Comparison of ENCODE assay signal across 16 cellular contexts in genomic region chr4:94216394-94216793, GRCh38. TPM values are rescaled to one million over a fixed set of nuclear protein-coding genes. Genes with fewer than 3 reads are reported as not detected.
DNase-seq lines count a peak whose midpoint lies in the region; ATAC-seq lines count a peak whose summit lies in the region.
"Had no signal": no experiment of that assay in that cellular context is flagged by ENCODE, and none has a peak within 500 bp of the region (broad histone marks: within the 10 kb centered on the region; RNA-seq: fewer than 3 reads in every experiment).

No MANE protein-coding gene starts in this region.

- no peak overlapping the region for H3K9ac ChIP-seq in mesenchymal stem cell (ENCODE audit: low read length)

- H2AFZ ChIP-seq in mesenchymal stem cell (ENCODE audit: low read depth, low read length), result no peak overlapping the region

- no peak overlapping the region for H2BK15ac ChIP-seq in mesenchymal stem cell (ENCODE audit: low read depth, poor library complexity, severe bottlenecking)

- no peaks in the 10 kb centered on the region for H3K9me3 ChIP-seq in mesenchymal stem cell (ENCODE audit: control insufficient read depth, low read length)
- H3K9me3 ChIP-seq: BE2C, MG63, Peyer's patch had no signal

- POLR2A ChIA-PET in activated CD8-positive, alpha-beta T cell treated with anti-CD3 and anti-CD28 coated beads, Interleukin-2, amount 10 ng/mL, durations not matched to agents 7 days and 5 days (lab: Charles Lee), result no interaction called here

- H3K79me1 ChIP-seq in mesenchymal stem cell (replicated peaks; ENCODE audit: low read length, poor library complexity, severe bottlenecking), result peaks cover 13% of the 10 kb centered on the region

- H3K9me3 Mint-ChIP-seq in activated T-cell treated with anti-CD3 and anti-CD28 coated beads, Interleukin-2, amount 50 U/mL, for 72 hours, result peaks cover 0 to 3% of the 10 kb centered on the region in 2 donors
- no peaks in the 10 kb centered on the region for H3K9me3 Mint-ChIP-seq in activated T-cell treated with anti-CD3 and anti-CD28 coated beads, Interleukin-2, amount 50 U/mL, for 24 hours
- H3K9me3 Mint-ChIP-seq in activated CD8-positive, alpha-beta T cell treated with anti-CD3 and anti-CD28 coated beads, Interleukin-2, amount 10 ng/mL, durations not matched to agents 7 days and 5 days (ENCODE audit: insufficient read depth), result no peaks in the 10 kb centered on the region
- no peaks in the 10 kb centered on the region for H3K9me3 Mint-ChIP-seq in stimulated activated effector memory CD8-positive, alpha-beta T cell treated with anti-CD3 and anti-CD28 coated beads, Interleukin-12 subunit alpha, Interleukin-12 subunit beta, amount 100 ng/mL, for 72 hours

- CTCF ChIA-PET in activated CD8-positive, alpha-beta T cell treated with anti-CD3 and anti-CD28 coated beads, Interleukin-2, amount 10 ng/mL, durations not matched to agents 7 days and 5 days (lab: Charles Lee), result interaction anchor here (0.8 to 0.9 kb wide), 2 partner anchors 30 to 32 kb away, joined by 3 to 4 read pairs; no protein-coding TSS in a partner anchor

- no peak overlapping the region for H2BK120ac ChIP-seq in mesenchymal stem cell (ENCODE audit: low read depth, low read length)

- no peak overlapping the region for H3K18ac ChIP-seq in mesenchymal stem cell (ENCODE audit: low read depth in 1 of 2, low read length in 2 of 2)

- H4K91ac ChIP-seq in mesenchymal stem cell (ENCODE audit: low read length), result no peak overlapping the region

- H3K4me2 ChIP-seq in mesenchymal stem cell (ENCODE audit: low read length, poor library complexity, severe bottlenecking), result no peak overlapping the region

- H2AK5ac ChIP-seq in mesenchymal stem cell (ENCODE audit: low read length, severe bottlenecking), result no peak overlapping the region

- WGBS in mesenchymal stem cell, result 100% methylated on average over 3 of the region's 3 CpGs

- no peak overlapping the region for H3K27ac ChIP-seq in mesenchymal stem cell (ENCODE audit: low read length, poor library complexity, severe bottlenecking)
- H3K27ac ChIP-seq: Peyer's patch had no signal

- peaks cover 24 to 43% of the 10 kb centered on the region in 2 donors for H3K36me3 Mint-ChIP-seq in activated T-cell treated with anti-CD3 and anti-CD28 coated beads, Interleukin-2, amount 50 U/mL, for 72 hours (ENCODE audit: insufficient read depth in 2 of 2)
- peaks cover 94% of the 10 kb centered on the region for H3K36me3 Mint-ChIP-seq in activated T-cell treated with anti-CD3 and anti-CD28 coated beads, Interleukin-2, amount 50 U/mL, for 24 hours (ENCODE audit: low read depth)
- peaks cover 65% of the 10 kb centered on the region for H3K36me3 Mint-ChIP-seq in activated CD8-positive, alpha-beta T cell treated with anti-CD3 and anti-CD28 coated beads, Interleukin-2, amount 10 ng/mL, durations not matched to agents 7 days and 5 days (ENCODE audit: low read depth)
- peaks cover 95% of the 10 kb centered on the region for H3K36me3 Mint-ChIP-seq in stimulated activated effector memory CD8-positive, alpha-beta T cell treated with anti-CD3 and anti-CD28 coated beads, Interleukin-12 subunit alpha, Interleukin-12 subunit beta, amount 100 ng/mL, for 72 hours

- no peaks in the 10 kb centered on the region for H3K4me1 ChIP-seq in mesenchymal stem cell (ENCODE audit: control insufficient read depth, insufficient read depth, low read depth, low read length)
- H3K4me1 ChIP-seq: BE2C, Peyer's patch had no signal

- peak overlapping the region in 1 of 2 donors; percentile 67 for H3K4me3 Mint-ChIP-seq in activated T-cell treated with anti-CD3 and anti-CD28 coated beads, Interleukin-2, amount 50 U/mL, for 72 hours
- H3K4me3 Mint-ChIP-seq in activated T-cell treated with anti-CD3 and anti-CD28 coated beads, Interleukin-2, amount 50 U/mL, for 24 hours, result no peak overlapping the region
- H3K4me3 Mint-ChIP-seq in activated CD8-positive, alpha-beta T cell treated with anti-CD3 and anti-CD28 coated beads, Interleukin-2, amount 10 ng/mL, durations not matched to agents 7 days and 5 days, result no peak overlapping the region
- peak overlapping the region; percentile 9 for H3K4me3 Mint-ChIP-seq in stimulated activated effector memory CD8-positive, alpha-beta T cell treated with anti-CD3 and anti-CD28 coated beads, Interleukin-12 subunit alpha, Interleukin-12 subunit beta, amount 100 ng/mL, for 72 hours

- H3K23ac ChIP-seq in mesenchymal stem cell (ENCODE audit: low read length in 2 of 2), result no peak overlapping the region

- H2BK12ac ChIP-seq in mesenchymal stem cell (ENCODE audit: low read length in 2 of 2), result no peak overlapping the region

- peaks cover 57% of the 10 kb centered on the region for H3K4me1 Mint-ChIP-seq in activated T-cell treated with anti-CD3 and anti-CD28 coated beads, Interleukin-2, amount 50 U/mL, for 72 hours (ENCODE audit: low read depth)
- peaks cover 51% of the 10 kb centered on the region for H3K4me1 Mint-ChIP-seq in activated T-cell treated with anti-CD3 and anti-CD28 coated beads, Interleukin-2, amount 50 U/mL, for 24 hours (ENCODE audit: low read depth)
- H3K4me1 Mint-ChIP-seq in activated CD8-positive, alpha-beta T cell treated with anti-CD3 and anti-CD28 coated beads, Interleukin-2, amount 10 ng/mL, durations not matched to agents 7 days and 5 days (ENCODE audit: low read depth), result peaks cover 23% of the 10 kb centered on the region
- H3K4me1 Mint-ChIP-seq in stimulated activated effector memory CD8-positive, alpha-beta T cell treated with anti-CD3 and anti-CD28 coated beads, Interleukin-12 subunit alpha, Interleukin-12 subunit beta, amount 100 ng/mL, for 72 hours, result peaks cover 52% of the 10 kb centered on the region

- peaks cover 12 to 88% of the 10 kb centered on the region in 2 experiments for H3K36me3 ChIP-seq in mesenchymal stem cell (ENCODE audit: control insufficient read depth in 1 of 2, insufficient read depth in 2 of 2, low read depth in 1 of 2, low read length in 2 of 2)

- peak in 1 of 2 donors; percentile 50 for ATAC-seq in activated T-cell treated with anti-CD3 and anti-CD28 coated beads, Interleukin-2, amount 50 U/mL, for 72 hours (replicated peaks in 1 of 2)
- peak; percentile 43 for ATAC-seq in GM19351 (IDR thresholded peaks at IDR 0.05; ENCODE audit: unreplicated experiment)
- no peak for ATAC-seq in activated CD8-positive, alpha-beta T cell treated with anti-CD3 and anti-CD28 coated beads, Interleukin-2, amount 10 ng/mL, durations not matched to agents 7 days and 5 days
- peak; percentile 54 for ATAC-seq in stimulated activated effector memory CD8-positive, alpha-beta T cell treated with anti-CD3 and anti-CD28 coated beads, Interleukin-12 subunit alpha, Interleukin-12 subunit beta, amount 100 ng/mL, for 72 hours
- ATAC-seq: HCT116 had no signal

- H3K27ac Mint-ChIP-seq in activated T-cell treated with anti-CD3 and anti-CD28 coated beads, Interleukin-2, amount 50 U/mL, for 72 hours, result peak overlapping the region; percentile 39
- H3K27ac Mint-ChIP-seq in activated T-cell treated with anti-CD3 and anti-CD28 coated beads, Interleukin-2, amount 50 U/mL, for 24 hours, result no peak overlapping the region
- H3K27ac Mint-ChIP-seq in activated CD8-positive, alpha-beta T cell treated with anti-CD3 and anti-CD28 coated beads, Interleukin-2, amount 10 ng/mL, durations not matched to agents 7 days and 5 days, result peak overlapping the region; percentile 1
- H3K27ac Mint-ChIP-seq in stimulated activated effector memory CD8-positive, alpha-beta T cell treated with anti-CD3 and anti-CD28 coated beads, Interleukin-12 subunit alpha, Interleukin-12 subunit beta, amount 100 ng/mL, for 72 hours, result peak overlapping the region; percentile 18

- no peak for DNase-seq in activated T-cell treated with anti-CD3 and anti-CD28 coated beads, Interleukin-2, amount 50 U/mL, for 72 hours
- no peak for DNase-seq in activated T-cell treated with anti-CD3 and anti-CD28 coated beads, Interleukin-2, amount 50 U/mL, for 24 hours
- DNase-seq in activated CD8-positive, alpha-beta T cell treated with anti-CD3 and anti-CD28 coated beads, Interleukin-2, amount 10 ng/mL, durations not matched to agents 7 days and 5 days, result no peak
- DNase-seq in stimulated activated effector memory CD8-positive, alpha-beta T cell treated with anti-CD3 and anti-CD28 coated beads, Interleukin-12 subunit alpha, Interleukin-12 subunit beta, amount 100 ng/mL, for 72 hours (ENCODE audit: low spot score in 2 of 2), result no peak
- DNase-seq in superior temporal gyrus (ENCODE audit: extremely low spot score) (no peak), mesenchymal stem cell (no peak)
- DNase-seq: BE2C, Karpas-422, MG63, NCI-H1417, NCI-H1694 treated with DMSO at 0.1 percent for 48 hours, NCI-H446, NCI-H526, Peyer's patch had no signal

- H3K27me3 ChIP-seq in mesenchymal stem cell (ENCODE audit: control insufficient read depth in 1 of 2, insufficient read depth in 1 of 2, low read length in 2 of 2), result no peaks in the 10 kb centered on the region
- H3K27me3 ChIP-seq: BE2C, MG63, Peyer's patch had no signal

- no peak overlapping the region for H4K8ac ChIP-seq in mesenchymal stem cell (ENCODE audit: low read length)

- H2BK5ac ChIP-seq in mesenchymal stem cell (ENCODE audit: low read depth, low read length, poor library complexity, severe bottlenecking), result no peak overlapping the region

- H3K4ac ChIP-seq in mesenchymal stem cell (ENCODE audit: low read depth in 1 of 2, low read length in 2 of 2), result no peak overlapping the region

- no peak overlapping the region for H3K14ac ChIP-seq in mesenchymal stem cell (ENCODE audit: low read length in 2 of 2)

- H3K27me3 Mint-ChIP-seq in activated T-cell treated with anti-CD3 and anti-CD28 coated beads, Interleukin-2, amount 50 U/mL, for 72 hours (ENCODE audit: low read depth), result no peaks in the 10 kb centered on the region
- no peaks in the 10 kb centered on the region for H3K27me3 Mint-ChIP-seq in activated T-cell treated with anti-CD3 and anti-CD28 coated beads, Interleukin-2, amount 50 U/mL, for 24 hours
- H3K27me3 Mint-ChIP-seq in activated CD8-positive, alpha-beta T cell treated with anti-CD3 and anti-CD28 coated beads, Interleukin-2, amount 10 ng/mL, durations not matched to agents 7 days and 5 days (ENCODE audit: low read depth), result no peaks in the 10 kb centered on the region

- H3K4me3 ChIP-seq in mesenchymal stem cell (ENCODE audit: insufficient read depth in 1 of 2, low read depth in 1 of 2, low read length in 2 of 2), result no peak overlapping the region
- H3K4me3 ChIP-seq: MG63, Peyer's patch had no signal

RNA-seq across cellular contexts. Expression of gene SMARCAD1, which starts 8.7 kb away (rescaled TPM):
- 10 to 100 TPM; 33.6 to 44.5 TPM for total RNA-seq in activated T-cell treated with anti-CD3 and anti-CD28 coated beads, Interleukin-2, amount 50 U/mL, for 72 hours
- total RNA-seq in activated CD8-positive, alpha-beta T cell treated with anti-CD3 and anti-CD28 coated beads, Interleukin-2, amount 10 ng/mL, durations not matched to agents 7 days and 5 days, result 10 to 100 TPM; 28.6 to 31.9 TPM
- 17.2 TPM for polyA plus RNA-seq in mesenchymal stem cell (2013, experiment 1 of 2)
- polyA plus RNA-seq in mesenchymal stem cell (2013, experiment 2 of 2), result 17.0 TPM
